In genomic region chr1:219302697-219303096, GRCh38 we compare ENCODE assay signal across 29 cellular contexts.
DNase-seq lines count a peak whose midpoint lies in the region; ATAC-seq, FAIRE-seq and TF ChIP-seq lines count a peak whose summit lies in the region.
"Had no signal": no experiment of that assay in that cellular context is flagged by ENCODE, and none has a peak within 500 bp of the region (broad histone marks: within the 10 kb centered on the region; RNA-seq: fewer than 3 reads in every experiment).

No MANE protein-coding gene starts in this region.

- no peak for ATAC-seq in natural killer cell
- ATAC-seq: HepG2, Panc1 had no signal

- no peaks in the 10 kb centered on the region for H3K9me3 ChIP-seq in osteoblast (ENCODE audit: low read depth, low read length)

- H3K4me3 ChIP-seq in astrocyte of the spinal cord (ENCODE audit: low read depth, low read length) (no peak overlapping the region), osteoblast (ENCODE audit: insufficient read depth, low read length) (no peak overlapping the region)
- H3K4me3 ChIP-seq: BLaER1 had no signal

- no peak overlapping the region for H3K4me3 Mint-ChIP-seq in natural killer cell
- no peak overlapping the region for H3K4me3 Mint-ChIP-seq in activated T-cell treated with anti-CD3 and anti-CD28 coated beads, Interleukin-2, amount 50 U/mL, for 24 hours
- H3K4me3 Mint-ChIP-seq: CD4-positive, alpha-beta T cell had no signal

- H3K27me3 Mint-ChIP-seq in natural killer cell (ENCODE audit: low read depth in 2 of 2): no peaks in the 10 kb centered on the region
- no peaks in the 10 kb centered on the region for H3K27me3 Mint-ChIP-seq in activated T-cell treated with anti-CD3 and anti-CD28 coated beads, Interleukin-2, amount 50 U/mL, for 24 hours
- H3K27me3 Mint-ChIP-seq: CD4-positive, alpha-beta T cell had no signal

- no peaks in the 10 kb centered on the region for H3K27me3 ChIP-seq in osteoblast (ENCODE audit: insufficient read depth, low read length)
- H3K27me3 ChIP-seq: BLaER1 had no signal

- in situ Hi-C loops in astrocyte of the spinal cord (cut with HindIII; ENCODE audit: low sequenced_read_pairs): no loop called here

- DNase-seq in D721Med (ENCODE audit: insufficient read length, low spot score): no peak
- DNase-seq in NCI-H226: peak; percentile 48
- DNase-seq in astrocyte of the spinal cord (ENCODE audit: low read depth, low spot score): peak; percentile 12
- no peak for DNase-seq in osteoblast (ENCODE audit: insufficient read length, low spot score, missing footprints)
- DNase-seq in globus pallidus (ENCODE audit: low spot score): no peak
- DNase-seq in dedifferentiated amniotic fluid mesenchymal stem cell (ENCODE audit: extremely low spot score): no peak
- DNase-seq in natural killer cell: no peak
- no peak for DNase-seq in activated T-cell treated with anti-CD3 and anti-CD28 coated beads, Interleukin-2, amount 50 U/mL, for 24 hours
- DNase-seq: ACHN; CD4-positive, alpha-beta T cell; COR-L47; DMS 273 treated with DMSO at 0.1 percent for 48 hours; DMS79 treated with DMSO at 0.1 percent for 48 hours; KBM-7; MM.1S; NCI-H1048; NCI-H1436; NCI-H187 treated with DMSO at 0.1 percent for 48 hours; NCI-H2107; NCI-H510A; NCI-H774 had no signal

- H3K36me3 Mint-ChIP-seq in natural killer cell: no peaks in the 10 kb centered on the region
- no peaks in the 10 kb centered on the region for H3K36me3 Mint-ChIP-seq in activated T-cell treated with anti-CD3 and anti-CD28 coated beads, Interleukin-2, amount 50 U/mL, for 24 hours (ENCODE audit: low read depth)

- H3K27ac Mint-ChIP-seq in natural killer cell: no peak overlapping the region
- H3K27ac Mint-ChIP-seq in activated T-cell treated with anti-CD3 and anti-CD28 coated beads, Interleukin-2, amount 50 U/mL, for 24 hours: no peak overlapping the region
- H3K27ac Mint-ChIP-seq: CD4-positive, alpha-beta T cell had no signal

- peaks cover 47% of the 10 kb centered on the region for H3K4me1 ChIP-seq in osteoblast (ENCODE audit: insufficient read depth, low read length)
- H3K4me1 ChIP-seq: BLaER1 had no signal

- no peaks in the 10 kb centered on the region for H3K79me2 ChIP-seq in osteoblast (ENCODE audit: insufficient read depth, low read length)

- H3K27ac ChIP-seq in osteoblast (ENCODE audit: low read depth, low read length): peak overlapping the region; percentile 89
- H3K27ac ChIP-seq: 22Rv1, BLaER1, HL-60 had no signal

- no peaks in the 10 kb centered on the region for H3K36me3 ChIP-seq in osteoblast (ENCODE audit: insufficient read depth, low read length)
- H3K36me3 ChIP-seq: BLaER1 had no signal

- intact Hi-C loops in natural killer cell (cut with micrococcal nuclease): no loop called here

- no peak overlapping the region for H3K4me2 ChIP-seq in osteoblast (ENCODE audit: insufficient read depth, low read length)
- H3K4me2 ChIP-seq: BLaER1 had no signal

- FAIRE-seq in D721Med (lab: Jason Lieb, UNC): peak; percentile 35
- FAIRE-seq: G401.6, GM18507, H54, HepG2 had no signal

- peaks cover 2 to 3% of the 10 kb centered on the region in 2 donors for H3K9me3 Mint-ChIP-seq in natural killer cell
- peaks cover 7% of the 10 kb centered on the region for H3K9me3 Mint-ChIP-seq in activated T-cell treated with anti-CD3 and anti-CD28 coated beads, Interleukin-2, amount 50 U/mL, for 24 hours

- TF ChIP-seq CTCF in D721Med (IDR thresholded peaks at IDR 0.05; ENCODE audit: insufficient read depth, missing control alignments) (no peak), astrocyte of the spinal cord (IDR thresholded peaks at IDR 0.05; ENCODE audit: low read depth, low read length) (no peak), osteoblast (IDR thresholded peaks at IDR 0.05; ENCODE audit: extremely low read depth, low read depth, low read length) (no peak), natural killer cell (IDR thresholded peaks at IDR 0.05) (no peak)

- no peak overlapping the region for H2AFZ ChIP-seq in osteoblast (ENCODE audit: low read length)

- no peaks in the 10 kb centered on the region for H4K20me1 ChIP-seq in osteoblast (ENCODE audit: insufficient read depth, low read length)
- H4K20me1 ChIP-seq: BLaER1 had no signal

- no peaks in the 10 kb centered on the region for H3K4me1 Mint-ChIP-seq in natural killer cell
- H3K4me1 Mint-ChIP-seq in activated T-cell treated with anti-CD3 and anti-CD28 coated beads, Interleukin-2, amount 50 U/mL, for 24 hours (ENCODE audit: low read depth): no peaks in the 10 kb centered on the region

Comparison
In these comparisons a context has a peak if more than half of its experiments do, and no peak if none do; other contexts are left out.
1. DNase-seq: peak in NCI-H226 (single experiment) and astrocyte of the spinal cord (single experiment); none in D721Med (single experiment), osteoblast (single experiment), globus pallidus (single experiment), dedifferentiated amniotic fluid mesenchymal stem cell (single experiment), natural killer cell (single experiment) and activated T-cell treated with anti-CD3 and anti-CD28 coated beads, Interleukin-2, amount 50 U/mL, for 24 hours (single experiment).